ENCODE assay signal across 9 cellular contexts in genomic region chr5:23506329-23507236, GRCh38. TPM values are rescaled to one million over a fixed set of nuclear protein-coding genes. Genes with fewer than 3 reads are reported as not detected.
DNase-seq lines count a peak whose midpoint lies in the region; ATAC-seq and TF ChIP-seq lines count a peak whose summit lies in the region.
"Had no signal": no experiment of that assay in that cellular context is flagged by ENCODE, and none has a peak within 500 bp of the region (broad histone marks: within the 10 kb centered on the region; RNA-seq: fewer than 3 reads in every experiment).

No MANE protein-coding gene starts in this region.

- TF ChIP-seq EP300 in upper lobe of left lung (IDR thresholded peaks at IDR 0.05) = no peak

- ATAC-seq in Right ventricle myocardium inferior (peak; percentile 44), SK-N-SH treated with all-trans-retinoic acid at 6 μM for 48 hours (peak; percentile 86), upper lobe of left lung (ENCODE audit: low FRiP score in 2 of 2) (peak; percentile 12 to 40), GM21526 (IDR thresholded peaks at IDR 0.05; ENCODE audit: low FRiP score, unreplicated experiment) (no peak), HG03108 (IDR thresholded peaks at IDR 0.05; ENCODE audit: unreplicated experiment) (no peak)

- no peak for TF ChIP-seq CTCF in upper lobe of left lung (IDR thresholded peaks at IDR 0.05)

- intact Hi-C loops in Right ventricle myocardium inferior (cut with DNase I) = no loop called here
- intact Hi-C loops in cardiac septum (cut with DNase I) = no loop called here

- no peaks in the 10 kb centered on the region for H3K4me1 ChIP-seq in upper lobe of left lung
- H3K4me1 ChIP-seq: BLaER1 treated with 17β-estradiol and CSF1 and Interleukin-3, amounts not matched to agents 10 nM and 100 nM had no signal

- H3K4me3 ChIP-seq in upper lobe of left lung = peak overlapping the region in 2 of 4 donors; percentile 11 to 27
- H3K4me3 ChIP-seq: BLaER1 treated with 17β-estradiol and CSF1 and Interleukin-3, amounts not matched to agents 10 nM and 100 nM had no signal

- TF ChIP-seq POLR2A in upper lobe of left lung (IDR thresholded peaks at IDR 0.05) = no peak

- no peak overlapping the region for H3K27ac ChIP-seq in upper lobe of left lung
- H3K27ac ChIP-seq: BLaER1 treated with 17β-estradiol and CSF1 and Interleukin-3, amounts not matched to agents 10 nM and 100 nM had no signal

- no peaks in the 10 kb centered on the region for H3K27me3 ChIP-seq in upper lobe of left lung
- H3K27me3 ChIP-seq: BLaER1 treated with 17β-estradiol and CSF1 and Interleukin-3, amounts not matched to agents 10 nM and 100 nM had no signal

- H3K9me3 ChIP-seq in upper lobe of left lung = no peaks in the 10 kb centered on the region

- H3K36me3 ChIP-seq in upper lobe of left lung = no peaks in the 10 kb centered on the region
- H3K36me3 ChIP-seq: BLaER1 treated with 17β-estradiol and CSF1 and Interleukin-3, amounts not matched to agents 10 nM and 100 nM had no signal

- DNase-seq in Right ventricle myocardium inferior (ENCODE audit: missing footprints) (peak; percentile 48), cardiac septum (ENCODE audit: low spot score) (no peak), iPS-NIHi11 (ENCODE audit: low spot score) (peak; percentile 29), upper lobe of left lung (peak in 1 of 2 donors; percentile 10), globus pallidus (ENCODE audit: low spot score) (no peak)

- 71 to 92% methylated on average over 17 to 23 of the region's 23 CpGs for WGBS in upper lobe of left lung, 2 donors

TF ChIP-seq in SK-N-SH treated with all-trans-retinoic acid at 6 μM for 48 hours, 23 proteins besides CTCF, POLR2A, EP300 and RAD21:
- TF ChIP-seq TCF4 (CRISPR knock-in tag; IDR thresholded peaks at IDR 0.05; ENCODE audit: borderline replicate concordance) = no peak
- no peak for TF ChIP-seq PPARA (CRISPR knock-in tag; IDR thresholded peaks at IDR 0.05; ENCODE audit: borderline replicate concordance)
- no peak for TF ChIP-seq ESRRG (CRISPR knock-in tag; IDR thresholded peaks at IDR 0.05)
- no peak for TF ChIP-seq CSDC2 (CRISPR knock-in tag; IDR thresholded peaks at IDR 0.05)
- no peak for TF ChIP-seq ZFP30 (CRISPR knock-in tag; IDR thresholded peaks at IDR 0.05)
- TF ChIP-seq ZFP3 (CRISPR knock-in tag; IDR thresholded peaks at IDR 0.05) = no peak
- no peak for TF ChIP-seq ARNTL (CRISPR knock-in tag; IDR thresholded peaks at IDR 0.05; ENCODE audit: borderline replicate concordance, low read depth)
- TF ChIP-seq, protein P1, sequence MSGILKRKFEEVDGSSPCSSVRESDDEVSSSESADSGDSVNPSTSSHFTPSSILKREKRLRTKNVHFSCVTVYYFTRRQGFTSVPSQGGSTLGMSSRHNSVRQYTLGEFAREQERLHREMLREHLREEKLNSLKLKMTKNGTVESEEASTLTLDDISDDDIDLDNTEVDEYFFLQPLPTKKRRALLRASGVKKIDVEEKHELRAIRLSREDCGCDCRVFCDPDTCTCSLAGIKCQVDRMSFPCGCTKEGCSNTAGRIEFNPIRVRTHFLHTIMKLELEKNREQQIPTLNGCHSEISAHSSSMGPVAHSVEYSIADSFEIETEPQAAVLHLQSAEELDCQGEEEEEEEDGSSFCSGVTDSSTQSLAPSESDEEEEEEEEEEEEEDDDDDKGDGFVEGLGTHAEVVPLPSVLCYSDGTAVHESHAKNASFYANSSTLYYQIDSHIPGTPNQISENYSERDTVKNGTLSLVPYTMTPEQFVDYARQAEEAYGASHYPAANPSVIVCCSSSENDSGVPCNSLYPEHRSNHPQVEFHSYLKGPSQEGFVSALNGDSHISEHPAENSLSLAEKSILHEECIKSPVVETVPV (CRISPR knock-in tag; IDR thresholded peaks at IDR 0.05) = no peak
- TF ChIP-seq SNAI2 (CRISPR knock-in tag; IDR thresholded peaks at IDR 0.05) = no peak
- no peak for TF ChIP-seq ZNF70 (CRISPR knock-in tag; IDR thresholded peaks at IDR 0.05)
- no peak for TF ChIP-seq TOX (CRISPR knock-in tag; IDR thresholded peaks at IDR 0.05; ENCODE audit: borderline replicate concordance)
- TF ChIP-seq, protein P2, sequence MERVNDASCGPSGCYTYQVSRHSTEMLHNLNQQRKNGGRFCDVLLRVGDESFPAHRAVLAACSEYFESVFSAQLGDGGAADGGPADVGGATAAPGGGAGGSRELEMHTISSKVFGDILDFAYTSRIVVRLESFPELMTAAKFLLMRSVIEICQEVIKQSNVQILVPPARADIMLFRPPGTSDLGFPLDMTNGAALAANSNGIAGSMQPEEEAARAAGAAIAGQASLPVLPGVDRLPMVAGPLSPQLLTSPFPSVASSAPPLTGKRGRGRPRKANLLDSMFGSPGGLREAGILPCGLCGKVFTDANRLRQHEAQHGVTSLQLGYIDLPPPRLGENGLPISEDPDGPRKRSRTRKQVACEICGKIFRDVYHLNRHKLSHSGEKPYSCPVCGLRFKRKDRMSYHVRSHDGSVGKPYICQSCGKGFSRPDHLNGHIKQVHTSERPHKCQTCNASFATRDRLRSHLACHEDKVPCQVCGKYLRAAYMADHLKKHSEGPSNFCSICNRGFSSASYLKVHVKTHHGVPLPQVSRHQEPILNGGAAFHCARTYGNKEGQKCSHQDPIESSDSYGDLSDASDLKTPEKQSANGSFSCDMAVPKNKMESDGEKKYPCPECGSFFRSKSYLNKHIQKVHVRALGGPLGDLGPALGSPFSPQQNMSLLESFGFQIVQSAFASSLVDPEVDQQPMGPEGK (CRISPR knock-in tag; IDR thresholded peaks at IDR 0.05; ENCODE audit: borderline replicate concordance) = no peak
- no peak for TF ChIP-seq ZNF8 (CRISPR knock-in tag; IDR thresholded peaks at IDR 0.05)
- no peak for TF ChIP-seq ZC3H10 (CRISPR knock-in tag; IDR thresholded peaks at IDR 0.05)
- no peak for TF ChIP-seq BACH2 (CRISPR knock-in tag; IDR thresholded peaks at IDR 0.05; ENCODE audit: borderline replicate concordance)
- TF ChIP-seq OSR1 (CRISPR knock-in tag; IDR thresholded peaks at IDR 0.05) = no peak
- TF ChIP-seq CREB5 (CRISPR knock-in tag; IDR thresholded peaks at IDR 0.05; ENCODE audit: low read depth) = no peak
- TF ChIP-seq ZNF565 (CRISPR knock-in tag; conservative IDR thresholded peaks at IDR 0.05; ENCODE audit: low read depth) = no peak
- TF ChIP-seq ISL1 (CRISPR knock-in tag; IDR thresholded peaks at IDR 0.05) = no peak
- no peak for TF ChIP-seq RARB (CRISPR knock-in tag; IDR thresholded peaks at IDR 0.05)

RNA-seq across cellular contexts. Expression of gene PRDM9, which starts 0.8 kb away (rescaled TPM):
- total RNA-seq in Right ventricle myocardium inferior (not detected), cardiac septum (not detected), upper lobe of left lung (not detected)

Comparison
In these comparisons a context has a peak if more than half of its experiments do, and no peak if none do; other contexts are left out.
1. DNase-seq: peak in Right ventricle myocardium inferior (single experiment) and iPS-NIHi11 (single experiment); none in cardiac septum (single experiment) and globus pallidus (single experiment).
2. ATAC-seq: peak in Right ventricle myocardium inferior (single experiment), SK-N-SH treated with all-trans-retinoic acid at 6 μM for 48 hours (single experiment) and upper lobe of left lung (2 of 2); none in GM21526 (single experiment) and HG03108 (single experiment).